In the genomic region with DNA sequence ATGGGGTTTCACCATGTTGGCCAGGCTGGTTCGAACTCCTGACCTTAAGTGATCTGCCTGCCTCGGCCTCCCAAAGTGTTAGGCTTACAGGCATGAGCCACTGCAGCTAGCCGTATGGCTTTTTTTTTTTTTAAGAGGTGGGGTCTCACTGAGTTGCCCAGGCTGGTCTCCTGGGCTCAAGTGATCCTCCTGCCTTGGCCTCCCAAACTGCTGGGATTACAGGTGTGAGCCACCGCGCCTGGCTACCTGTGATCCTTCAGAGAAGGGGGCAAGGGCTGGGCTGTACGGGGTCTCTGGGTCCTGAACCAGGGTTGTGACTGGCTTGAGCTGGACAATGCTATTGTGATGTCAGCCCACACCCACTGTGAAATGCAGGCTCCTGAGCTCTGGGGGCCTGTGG, we compare ENCODE assay signal across 9 cellular contexts. TPM values are rescaled to one million over a fixed set of nuclear protein-coding genes. Genes with fewer than 3 reads are reported as not detected.
DNase-seq lines count a peak whose midpoint lies in the region; ATAC-seq, FAIRE-seq and TF ChIP-seq lines count a peak whose summit lies in the region.
"Had no signal": no experiment of that assay in that cellular context is flagged by ENCODE, and none has a peak within 500 bp of the region (broad histone marks: within the 10 kb centered on the region; RNA-seq: fewer than 3 reads in every experiment).

A gene with protein sequence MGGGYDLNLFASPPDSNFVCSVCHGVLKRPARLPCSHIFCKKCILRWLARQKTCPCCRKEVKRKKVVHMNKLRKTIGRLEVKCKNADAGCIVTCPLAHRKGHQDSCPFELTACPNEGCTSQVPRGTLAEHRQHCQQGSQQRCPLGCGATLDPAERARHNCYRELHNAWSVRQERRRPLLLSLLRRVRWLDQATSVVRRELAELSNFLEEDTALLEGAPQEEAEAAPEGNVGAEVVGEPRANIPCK (plus strand): TSS at position 397 of the 400 bp plus-strand sequence. CDS start 26 bp downstream, outside the sequence.

- no peak for TF ChIP-seq CTCF in GM12878 (IDR thresholded peaks at IDR 0.05 in 2 of 3, conservative IDR thresholded peaks at IDR 0.05 in 1 of 3; ENCODE audit: control insufficient read depth in 2 of 3, extremely low read depth in 1 of 3, insufficient read depth in 1 of 3, low read depth in 3 of 3, low read length in 3 of 3)
- no peak for TF ChIP-seq CTCF in upper lobe of left lung (IDR thresholded peaks at IDR 0.05)

- H3K9ac ChIP-seq in GM12878 (ENCODE audit: control insufficient read depth, insufficient read depth, low read length), result peak within 1 kb of the TSS; percentile 97

- TF ChIP-seq POLR2A in GM12878 (IDR thresholded peaks at IDR 0.05; ENCODE audit: low read depth, low read length) (no peak), upper lobe of left lung (IDR thresholded peaks at IDR 0.05) (no peak)

- H3K27ac ChIP-seq in GM12878 (ENCODE audit: control insufficient read depth, insufficient read depth) (peak within 1 kb of the TSS; percentile 88), upper lobe of left lung (peak within 1 kb of the TSS; percentile 98 to 100 (median 98))

- H3K27me3 ChIP-seq in GM12878 (replicated peaks in 1 of 2; ENCODE audit: control insufficient read depth in 2 of 2, insufficient read depth in 2 of 2, low read length in 1 of 2), result no peaks in the 10 kb centered on the region
- H3K27me3 ChIP-seq in upper lobe of left lung, result no peaks in the 10 kb centered on the region

- H2AFZ ChIP-seq in GM12878 (ENCODE audit: control insufficient read depth, low read depth, low read length), result no peak within 1 kb of the TSS

- H4K20me1 ChIP-seq in GM12878 (ENCODE audit: control insufficient read depth, insufficient read depth), result peaks cover 3% of the 10 kb centered on the region; the same call in 1 of the 2 replicates

- no TSS peak for BruUV-seq in GM12878 (replicated peaks; lab: Mats Ljungman, UMichigan)

- intact Hi-C loops in GM12878 (cut with micrococcal nuclease; ENCODE audit: unreplicated experiment), result no loop called here

- no peak for TF ChIP-seq RAD21 in GM12878 (IDR thresholded peaks at IDR 0.05; ENCODE audit: insufficient read depth, low read depth, low read length)

- H3K9me3 ChIP-seq in GM12878 (replicated peaks; ENCODE audit: control insufficient read depth, insufficient read depth, low read length) (no peaks in the 10 kb centered on the region), upper lobe of left lung (no peaks in the 10 kb centered on the region)

- ATAC-seq in GM12878 (no peak), memory B cell (ENCODE audit: low read depth) (no peak), upper lobe of left lung (ENCODE audit: low FRiP score in 2 of 2) (no peak)

- H3K79me2 ChIP-seq in GM12878 (ENCODE audit: control insufficient read depth, insufficient read depth, low read length), result peaks cover 53% of the 10 kb centered on the region

- peak within 1 kb of the TSS; percentile 94 for H3K4me3 Mint-ChIP-seq in activated naive CD4-positive, alpha-beta T cell treated with anti-CD3 and anti-CD28 coated beads, Interleukin-2, amount 50 U/mL, for 24 hours
- peak within 1 kb of the TSS; percentile 95 for H3K4me3 Mint-ChIP-seq in memory B cell

- H3K27ac Mint-ChIP-seq in activated naive CD4-positive, alpha-beta T cell treated with anti-CD3 and anti-CD28 coated beads, Interleukin-2, amount 50 U/mL, for 24 hours, result peak within 1 kb of the TSS; percentile 95
- H3K27ac Mint-ChIP-seq in memory B cell, result peak within 1 kb of the TSS; percentile 99

- CTCF ChIA-PET in GM12878 (lab: Yijun Ruan, JAX), result interaction anchor here (1.3 to 1.4 kb wide), 3 partner anchors 15 to 34 kb away, joined by 4 to 5 read pairs (median 4); a partner anchor contains a TSS

- H3K4me1 Mint-ChIP-seq in activated naive CD4-positive, alpha-beta T cell treated with anti-CD3 and anti-CD28 coated beads, Interleukin-2, amount 50 U/mL, for 24 hours, result peaks cover 23% of the 10 kb centered on the region
- H3K4me1 Mint-ChIP-seq in memory B cell, result peaks cover 26% of the 10 kb centered on the region

- H3K9me3 Mint-ChIP-seq in activated naive CD4-positive, alpha-beta T cell treated with anti-CD3 and anti-CD28 coated beads, Interleukin-2, amount 50 U/mL, for 24 hours, result no peaks in the 10 kb centered on the region
- no peaks in the 10 kb centered on the region for H3K9me3 Mint-ChIP-seq in memory B cell

- H3K4me2 ChIP-seq in GM12878 (ENCODE audit: control insufficient read depth, insufficient read depth), result peak within 1 kb of the TSS; percentile 97

- H3K36me3 Mint-ChIP-seq in activated naive CD4-positive, alpha-beta T cell treated with anti-CD3 and anti-CD28 coated beads, Interleukin-2, amount 50 U/mL, for 24 hours, result peaks cover 18% of the 10 kb centered on the region
- peaks cover 9% of the 10 kb centered on the region for H3K36me3 Mint-ChIP-seq in memory B cell

- WGBS in GM12878 (ENCODE audit: insufficient coverage, insufficient replicate concordance, low lambda C conversion rate, missing lambda C conversion rate), result 99% methylated on average over 6 of the region's 6 CpGs
- 96 to 98% methylated on average over 5 to 6 of the region's 6 CpGs for WGBS in upper lobe of left lung, 2 donors

- RAD21 ChIA-PET in GM12878 (lab: Charles Lee; ENCODE audit: unreplicated experiment), result interaction anchor here (0.5 kb wide), 1 partner anchor 18 kb away, joined by 3 read pairs; no protein-coding TSS in a partner anchor

- POLR2A ChIA-PET in GM12878 (lab: Charles Lee), result interaction anchor here (0.5 to 3.3 kb wide), 6 partner anchors 8 to 175 kb away, joined by 3 to 25 read pairs (median 4); a partner anchor contains a TSS

- SMC1A ChIA-PET in GM12878 (lab: Charles Lee; ENCODE audit: uncharacterized antibody, unreplicated experiment), result no interaction called here

- in situ Hi-C loops in GM12878 (cut with MboI), result no loop called here

- H3K4me1 ChIP-seq in GM12878 (ENCODE audit: control insufficient read depth, insufficient read depth, low read length) (peaks cover 16% of the 10 kb centered on the region), upper lobe of left lung (peaks cover 18 to 39% (median 27%) of the 10 kb centered on the region in 4 donors)

- no peak for TF ChIP-seq EP300 in GM12878 (IDR thresholded peaks at IDR 0.05; ENCODE audit: borderline replicate concordance in 1 of 2, control insufficient read depth in 1 of 2, low read depth in 2 of 2, low read length in 2 of 2)
- no peak for TF ChIP-seq EP300 in upper lobe of left lung (IDR thresholded peaks at IDR 0.05)

- H3K4me3 ChIP-seq in GM12878 (peak within 1 kb of the TSS; percentile 83), upper lobe of left lung (peak within 1 kb of the TSS; percentile 85 to 91 (median 88))

- H3K36me3 ChIP-seq in GM12878 (ENCODE audit: control insufficient read depth in 2 of 2, insufficient read depth in 2 of 2, low read length in 1 of 2) (peaks cover 11 to 13% of the 10 kb centered on the region in 2 experiments; a peak in 3 of 4 replicates), upper lobe of left lung (peaks cover 11 to 26% (median 19%) of the 10 kb centered on the region in 4 donors)

- H3K27me3 Mint-ChIP-seq in activated naive CD4-positive, alpha-beta T cell treated with anti-CD3 and anti-CD28 coated beads, Interleukin-2, amount 50 U/mL, for 24 hours, result no peaks in the 10 kb centered on the region
- H3K27me3 Mint-ChIP-seq in memory B cell, result no peaks in the 10 kb centered on the region

- no peak for FAIRE-seq in GM12878 (lab: Jason Lieb, UNC)

- no peak for DNase-seq in activated naive CD4-positive, alpha-beta T cell (lab: John Stamatoyannopoulos, UW)
- DNase-seq in GM12878 (ENCODE audit: low read depth, low spot score) (no peak), memory B cell (ENCODE audit: low spot score in 2 of 2) (no peak), upper lobe of left lung (no peak), HK-2 (ENCODE audit: unreplicated experiment) (no peak), NCI-H1092 treated with DMSO at 0.1 percent for 48 hours (lab: John Stamatoyannopoulos, UW) (no peak), inferior parietal cortex (ENCODE audit: extremely low spot score) (no peak)

TF ChIP-seq in GM12878, 131 proteins besides CTCF, POLR2A, EP300 and RAD21 (continues in another document):
- TF ChIP-seq SUPT20H (IDR thresholded peaks at IDR 0.05; ENCODE audit: borderline replicate concordance, control insufficient read depth, low read depth, low read length), result no peak
- TF ChIP-seq ZNF207 (IDR thresholded peaks at IDR 0.05; ENCODE audit: borderline replicate concordance), result no peak
- no peak for TF ChIP-seq MXI1 (IDR thresholded peaks at IDR 0.05; ENCODE audit: low read depth, low read length)
- no peak for TF ChIP-seq SP1 (IDR thresholded peaks at IDR 0.05; ENCODE audit: low read depth, low read length)
- TF ChIP-seq, protein P1, sequence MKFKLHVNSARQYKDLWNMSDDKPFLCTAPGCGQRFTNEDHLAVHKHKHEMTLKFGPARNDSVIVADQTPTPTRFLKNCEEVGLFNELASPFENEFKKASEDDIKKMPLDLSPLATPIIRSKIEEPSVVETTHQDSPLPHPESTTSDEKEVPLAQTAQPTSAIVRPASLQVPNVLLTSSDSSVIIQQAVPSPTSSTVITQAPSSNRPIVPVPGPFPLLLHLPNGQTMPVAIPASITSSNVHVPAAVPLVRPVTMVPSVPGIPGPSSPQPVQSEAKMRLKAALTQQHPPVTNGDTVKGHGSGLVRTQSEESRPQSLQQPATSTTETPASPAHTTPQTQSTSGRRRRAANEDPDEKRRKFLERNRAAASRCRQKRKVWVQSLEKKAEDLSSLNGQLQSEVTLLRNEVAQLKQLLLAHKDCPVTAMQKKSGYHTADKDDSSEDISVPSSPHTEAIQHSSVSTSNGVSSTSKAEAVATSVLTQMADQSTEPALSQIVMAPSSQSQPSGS (IDR thresholded peaks at IDR 0.05; ENCODE audit: low read length), result no peak
- TF ChIP-seq ZNF622 (IDR thresholded peaks at IDR 0.05), result no peak

RNA-seq across cellular contexts. Expression of the gene that starts here (rescaled TPM):
- not detected in 2 replicates for total RNA-seq in GM12878 (2013; cell fraction: nucleolus; rRNA removed)
- total RNA-seq in GM12878 (2014; rRNA removed), result 0.16 and 0.17 TPM in 2 replicates
- total RNA-seq in GM12878 (2014; rRNA removed; fragmentation: Illumina TruSeq; extraction: Trizol), result not detected in 2 replicates
- 0.32 and 0.56 TPM in 2 replicates for total RNA-seq in GM12878 (2021)
- not detected for polyA plus RNA-seq in GM12878 (2011; ENCODE audit: low read depth)
- polyA plus RNA-seq in GM12878 (2011; rRNA removed), result not detected in 2 replicates
- polyA plus RNA-seq in GM12878 (2011; cell fraction: cytosol; rRNA removed), result 0.17 TPM in 1 of 2 replicates, not detected in the other
- 0.21 and 0.39 TPM in 2 replicates for polyA plus RNA-seq in GM12878 (2011; cell fraction: nucleus; rRNA removed)
- 0.52 TPM in 1 of 2 replicates, not detected in the other for polyA plus RNA-seq in GM12878 (2012)
- not detected in 2 replicates for polyA plus RNA-seq in GM12878 (2014; fragmentation: Illumina TruSeq; extraction: Trizol)
- polyA plus RNA-seq in GM12878 (2014; fragmentation: Nextera tagmentation; extraction: Ambion mirVana), result not detected
- not detected in 2 replicates for polyA plus RNA-seq in GM12878 (2014; rRNA removed)
- polyA plus RNA-seq in GM12878 (2016; fragmentation: Nextera tagmentation; extraction: Ambion mirVana), result not detected
- polyA minus RNA-seq in GM12878 (2011; rRNA and poly(A)+ RNA removed), result not detected in 2 replicates
- polyA minus RNA-seq in GM12878 (2011; cell fraction: cytosol; rRNA and poly(A)+ RNA removed), result not detected in 2 replicates
- 0.57 TPM in 1 of 2 replicates, not detected in the other for polyA minus RNA-seq in GM12878 (2011; cell fraction: nucleus; rRNA and poly(A)+ RNA removed)
- total RNA-seq in upper lobe of left lung, result under 1 TPM in 1 of 6 donors, not detected in 5; 0.37 TPM
- total RNA-seq: omental fat pad had no signal
